In genomic region chr1:14340244-14340800, GRCh38 we compare ENCODE assay signal across 1 cellular context.
TF ChIP-seq lines count a peak whose summit lies in the region.

No MANE protein-coding gene starts in this region.

TF ChIP-seq in GM23338, 12 proteins besides CTCF, POLR2A, EP300 and RAD21 (continued from another document):
- TF ChIP-seq ZNF462 (CRISPR knock-in tag; IDR thresholded peaks at IDR 0.05) = no peak
- no peak for TF ChIP-seq JUNB (IDR thresholded peaks at IDR 0.05; ENCODE audit: unreplicated experiment)
- TF ChIP-seq ETS1 (IDR thresholded peaks at IDR 0.05) = no peak
